8 cellular contexts compared by ENCODE assay signal in genomic region chr2:174248187-174248997, GRCh38. TPM values are rescaled to one million over a fixed set of nuclear protein-coding genes. Genes with fewer than 3 reads are reported as not detected.
DNase-seq lines count a peak whose midpoint lies in the region; ATAC-seq and TF ChIP-seq lines count a peak whose summit lies in the region.

Gene OLA1 (minus strand): TSS chr2:174248532. CDS start chr2:174246815, 1,717 bp downstream.

- H3K9me2 ChIP-seq in SK-N-SH: no peaks in the 10 kb centered on the region

- peak within 1 kb of the TSS; percentile 96 for H2AFZ ChIP-seq in SK-N-SH (ENCODE audit: low read depth)

- no peaks in the 10 kb centered on the region for H4K20me1 ChIP-seq in SK-N-SH (ENCODE audit: insufficient read depth)

- no peak for TF ChIP-seq CTCF in GM10248 (IDR thresholded peaks at IDR 0.05; ENCODE audit: control extremely low read depth, extremely low read depth, low read depth, missing control alignments)
- TF ChIP-seq CTCF in SK-N-SH (IDR thresholded peaks at IDR 0.05): no peak

- peaks cover 48% of the 10 kb centered on the region for H3K79me2 ChIP-seq in SK-N-SH (ENCODE audit: insufficient read depth)

- H3F3A ChIP-seq in SK-N-SH (replicated peaks; ENCODE audit: insufficient read depth): no peaks in the 10 kb centered on the region

- POLR2A ChIA-PET in GM10248 (lab: Yijun Ruan, JAX): interaction anchor here (0.6 kb wide), 3 partner anchors 16 to 326 kb away, joined by 3 to 6 read pairs (median 4); no protein-coding TSS in a partner anchor
- POLR2A ChIA-PET in SK-N-SH (lab: Yijun Ruan, JAX): interaction anchor here (1.2 kb wide), 1 partner anchor 13 kb away, joined by 3 read pairs; no protein-coding TSS in a partner anchor

- peak within 1 kb of the TSS; percentile 78 for H3K9ac ChIP-seq in SK-N-SH

- DNase-seq in GM10248 (ENCODE audit: extremely low spot score): peak; percentile 99
- peak; percentile 83 for DNase-seq in NCI-H1092 (lab: John Stamatoyannopoulos, UW)
- DNase-seq in SK-N-SH: peak; percentile 99
- DNase-seq in activated naive CD4-positive, alpha-beta T cell treated with anti-CD3 and anti-CD28 coated beads, Interleukin-2, amount 50 U/mL, for 16 hours: peak; percentile 98
- peak; percentile 99 for DNase-seq in germinal center (ENCODE audit: low spot score)
- peak; percentile 51 for DNase-seq in non-pigmented ciliary epithelial cell (ENCODE audit: low read depth)
- peak; percentile 50 to 96 (median 88) for DNase-seq in substantia nigra (lab: John Stamatoyannopoulos, UW)

- no peaks in the 10 kb centered on the region for H3K9me3 ChIP-seq in SK-N-SH

- no peak for TF ChIP-seq RAD21 in SK-N-SH (IDR thresholded peaks at IDR 0.05; ENCODE audit: low read length)

- CTCF ChIA-PET in GM10248 (lab: Yijun Ruan, JAX) (interaction anchor here (0.8 to 1.6 kb wide), 5 partner anchors 13 to 97 kb away, joined by 3 to 5 read pairs (median 3); no protein-coding TSS in a partner anchor), SK-N-SH (lab: Yijun Ruan, JAX) (interaction anchor here (1.0 to 1.6 kb wide), 3 partner anchors 13 to 69 kb away, joined by 3 to 4 read pairs (median 3); no protein-coding TSS in a partner anchor)

- ATAC-seq in HG02610 (IDR thresholded peaks at IDR 0.05; ENCODE audit: unreplicated experiment): peak; percentile 98

- peak within 1 kb of the TSS; percentile 81 to 82 for H3K4me3 ChIP-seq in SK-N-SH (ENCODE audit: low read depth in 2 of 2, low read length in 1 of 2)

- H3K27ac ChIP-seq in SK-N-SH (ENCODE audit: low read depth in 2 of 2, low read length in 1 of 2): peak within 1 kb of the TSS; percentile 63 to 84; a peak in 3 of 4 replicates
- peak within 1 kb of the TSS; percentile 79 for H3K27ac ChIP-seq in substantia nigra (ENCODE audit: low read depth, low read length, poor library complexity, severe bottlenecking)

- TF ChIP-seq EP300 in SK-N-SH (IDR thresholded peaks at IDR 0.05; ENCODE audit: borderline replicate concordance in 1 of 2, low read depth in 1 of 2, low read length in 1 of 2): no peak

- peaks cover 0 to 8% of the 10 kb centered on the region in 2 experiments; a peak in 1 of 4 replicates for H3K4me1 ChIP-seq in SK-N-SH (ENCODE audit: control insufficient read depth in 1 of 2, insufficient read depth in 2 of 2, low read depth in 1 of 2, low read length in 1 of 2)

- H3K36me3 ChIP-seq in SK-N-SH (replicated peaks in 1 of 2; ENCODE audit: control insufficient read depth in 1 of 2, insufficient read depth in 2 of 2, low read length in 1 of 2): peaks cover 14 to 24% of the 10 kb centered on the region in 2 experiments

- 3% methylated on average over 12 of the region's 85 CpGs for WGBS in SK-N-SH (ENCODE audit: low lambda C conversion rate)

- no peaks in the 10 kb centered on the region for H3K27me3 ChIP-seq in SK-N-SH (ENCODE audit: insufficient read depth)

- H3K4me2 ChIP-seq in SK-N-SH: peak within 1 kb of the TSS; percentile 86

TF ChIP-seq in SK-N-SH, 30 proteins besides CTCF, POLR2A, EP300 and RAD21:
- TF ChIP-seq ELF1 (IDR thresholded peaks at IDR 0.05) (peak; percentile 41; the same call in 1 of the 2 replicates), TCF12 (IDR thresholded peaks at IDR 0.05) (no peak), MAX (IDR thresholded peaks at IDR 0.05; ENCODE audit: low read depth) (peak; percentile 97), CHD2 (IDR thresholded peaks at IDR 0.05; ENCODE audit: low read length, partially characterized antibody) (peak; percentile 30), MXI1 (IDR thresholded peaks at IDR 0.05; ENCODE audit: low read depth, low read length) (peak; percentile 89), USF1 (IDR thresholded peaks at IDR 0.05; ENCODE audit: borderline replicate concordance, low read depth) (peak; percentile 47; the same call in 1 of the 2 replicates), NRF1 (IDR thresholded peaks at IDR 0.05; ENCODE audit: low read depth, low read length) (peak; percentile 65), SIN3A (IDR thresholded peaks at IDR 0.05; ENCODE audit: borderline replicate concordance, low read depth, low read length) (0 out of 2 replicates have a peak, but pooled peaks have one; percentile 10), TAF1 (IDR thresholded peaks at IDR 0.05; ENCODE audit: borderline replicate concordance, low read depth, low read length) (peak; percentile 67; the same call in 1 of the 2 replicates), TEAD4 (IDR thresholded peaks at IDR 0.05; ENCODE audit: borderline replicate concordance, insufficient read depth) (no peak), IRF3 (IDR thresholded peaks at IDR 0.05; ENCODE audit: low read depth, low read length) (0 out of 2 replicates have a peak, but pooled peaks have one; percentile 23), REST (IDR thresholded peaks at IDR 0.05; ENCODE audit: low read depth, low read length) (no peak), RCOR1 (IDR thresholded peaks at IDR 0.05; ENCODE audit: low read length) (no peak), USF2 (IDR thresholded peaks at IDR 0.05; ENCODE audit: borderline replicate concordance, low read depth, low read length) (no peak), POLR2AphosphoS5 (IDR thresholded peaks at IDR 0.05; ENCODE audit: low read depth, low read length) (peak; percentile 92)
TF ChIP-seq in SK-N-SH: peak in this region for 10.

RNA-seq across cellular contexts. Expression of gene OLA1, which starts in this region (rescaled TPM):
- 46.9 and 63.0 TPM in 2 replicates for polyA plus RNA-seq in SK-N-SH (2012; rRNA removed)
- 84.3 and 112 TPM in 2 replicates for polyA plus RNA-seq in SK-N-SH (2012; cell fraction: cytosol; rRNA removed)
- 9.7 and 27.0 TPM in 2 replicates for polyA plus RNA-seq in SK-N-SH (2012; cell fraction: nucleus; rRNA removed)

Comparison
In these comparisons a context has a peak if more than half of its experiments do, and no peak if none do; other contexts are left out.
1. Peak in every context shown above with its lines: DNase-seq, ATAC-seq, H3K4me3 ChIP-seq and H3K27ac ChIP-seq.